1 cellular context compared by ENCODE assay signal in the genomic region with DNA sequence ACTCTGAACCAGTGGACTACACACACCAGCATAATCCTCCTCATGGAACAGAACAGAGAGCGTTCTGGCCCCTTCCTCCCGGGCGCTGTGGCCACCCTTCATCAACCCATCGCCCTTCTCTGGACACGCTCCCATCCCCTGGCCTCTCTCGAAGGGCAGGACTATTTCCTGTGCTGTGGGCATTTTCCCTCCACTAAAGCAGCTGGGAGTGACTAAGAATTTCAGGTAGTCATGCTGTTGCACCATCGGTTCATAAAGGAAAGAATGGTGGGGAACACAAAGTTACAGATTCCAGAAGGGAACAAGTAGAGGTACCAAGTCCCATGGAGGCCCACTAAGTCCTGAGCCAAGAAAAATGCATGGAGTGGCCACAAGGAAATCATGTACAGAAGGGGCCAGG.
TF ChIP-seq lines count a peak whose summit lies in the region.

No MANE protein-coding gene starts in this region.

TF ChIP-seq in HCT116, 20 proteins besides CTCF, POLR2A, EP300 and RAD21 (continued from another document):
- TF ChIP-seq, protein P1, sequence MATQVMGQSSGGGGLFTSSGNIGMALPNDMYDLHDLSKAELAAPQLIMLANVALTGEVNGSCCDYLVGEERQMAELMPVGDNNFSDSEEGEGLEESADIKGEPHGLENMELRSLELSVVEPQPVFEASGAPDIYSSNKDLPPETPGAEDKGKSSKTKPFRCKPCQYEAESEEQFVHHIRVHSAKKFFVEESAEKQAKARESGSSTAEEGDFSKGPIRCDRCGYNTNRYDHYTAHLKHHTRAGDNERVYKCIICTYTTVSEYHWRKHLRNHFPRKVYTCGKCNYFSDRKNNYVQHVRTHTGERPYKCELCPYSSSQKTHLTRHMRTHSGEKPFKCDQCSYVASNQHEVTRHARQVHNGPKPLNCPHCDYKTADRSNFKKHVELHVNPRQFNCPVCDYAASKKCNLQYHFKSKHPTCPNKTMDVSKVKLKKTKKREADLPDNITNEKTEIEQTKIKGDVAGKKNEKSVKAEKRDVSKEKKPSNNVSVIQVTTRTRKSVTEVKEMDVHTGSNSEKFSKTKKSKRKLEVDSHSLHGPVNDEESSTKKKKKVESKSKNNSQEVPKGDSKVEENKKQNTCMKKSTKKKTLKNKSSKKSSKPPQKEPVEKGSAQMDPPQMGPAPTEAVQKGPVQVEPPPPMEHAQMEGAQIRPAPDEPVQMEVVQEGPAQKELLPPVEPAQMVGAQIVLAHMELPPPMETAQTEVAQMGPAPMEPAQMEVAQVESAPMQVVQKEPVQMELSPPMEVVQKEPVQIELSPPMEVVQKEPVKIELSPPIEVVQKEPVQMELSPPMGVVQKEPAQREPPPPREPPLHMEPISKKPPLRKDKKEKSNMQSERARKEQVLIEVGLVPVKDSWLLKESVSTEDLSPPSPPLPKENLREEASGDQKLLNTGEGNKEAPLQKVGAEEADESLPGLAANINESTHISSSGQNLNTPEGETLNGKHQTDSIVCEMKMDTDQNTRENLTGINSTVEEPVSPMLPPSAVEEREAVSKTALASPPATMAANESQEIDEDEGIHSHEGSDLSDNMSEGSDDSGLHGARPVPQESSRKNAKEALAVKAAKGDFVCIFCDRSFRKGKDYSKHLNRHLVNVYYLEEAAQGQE (IDR thresholded peaks at IDR 0.05; ENCODE audit: low read depth), result no peak
- TF ChIP-seq CEBPB (IDR thresholded peaks at IDR 0.05; ENCODE audit: low read depth), result no peak
- TF ChIP-seq ZFX (IDR thresholded peaks at IDR 0.05), result no peak
- TF ChIP-seq SP1 (IDR thresholded peaks at IDR 0.05; ENCODE audit: low read depth), result no peak
- no peak for TF ChIP-seq ZNF274 (IDR thresholded peaks at IDR 0.05; ENCODE audit: low read depth, low read length)
- no peak for TF ChIP-seq YY1 (IDR thresholded peaks at IDR 0.05; ENCODE audit: extremely low read depth, insufficient replicate concordance, low read depth, low read length)
